Comparison of ENCODE assay signal across 8 cellular contexts in the genomic region with DNA sequence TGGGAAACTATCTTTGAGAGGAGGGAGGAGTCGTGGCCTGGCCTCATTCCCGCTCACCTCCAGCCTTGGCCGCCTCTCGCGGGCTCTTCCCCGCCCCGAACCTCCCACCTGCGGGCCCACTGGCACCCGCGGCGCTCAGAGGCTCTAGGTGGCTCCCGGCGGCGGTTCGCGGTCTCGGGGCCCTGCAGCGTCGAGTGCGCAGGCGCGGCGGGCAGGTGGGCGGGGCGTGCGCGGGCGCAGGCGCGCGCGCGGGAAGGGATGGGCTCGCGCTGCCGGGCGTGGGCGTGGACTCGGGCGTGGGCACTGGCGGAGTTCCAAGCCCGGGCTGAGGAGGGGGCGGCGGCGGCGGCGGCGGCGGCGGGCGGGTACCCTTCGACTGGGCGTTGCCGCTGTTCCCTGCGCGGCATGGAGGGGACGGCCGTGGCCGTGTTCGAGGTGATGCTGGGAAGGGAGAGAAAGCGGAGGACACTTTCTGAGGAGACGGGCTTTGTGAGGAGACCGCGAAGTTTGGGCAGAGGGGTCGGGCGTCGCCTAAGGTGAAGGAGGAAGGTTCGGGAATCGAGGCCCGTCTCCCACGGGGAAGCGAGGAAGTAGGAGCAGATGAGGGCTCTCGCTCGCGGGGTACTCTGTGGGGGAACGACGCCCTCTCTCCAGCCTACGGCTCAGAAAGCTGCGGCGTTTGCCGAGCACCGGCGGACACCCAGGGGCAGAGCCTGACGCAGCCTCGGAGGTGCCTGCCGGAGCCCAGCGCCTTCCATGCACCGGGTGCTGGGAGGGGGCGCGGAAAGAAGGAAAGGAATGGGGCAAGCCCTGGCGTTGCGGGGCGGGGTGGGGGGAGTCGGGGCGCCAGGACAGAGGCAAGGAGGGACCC. TPM values are rescaled to one million over a fixed set of nuclear protein-coding genes. Genes with fewer than 3 reads are reported as not detected.
DNase-seq lines count a peak whose midpoint lies in the region; ATAC-seq and TF ChIP-seq lines count a peak whose summit lies in the region.

No MANE protein-coding gene starts in this region.

- peak overlapping the region; percentile 70 for H3K27ac ChIP-seq in Karpas-422 (ENCODE audit: low read length)

- no peaks in the 10 kb centered on the region for H3K9me2 ChIP-seq in Karpas-422 (replicated peaks; ENCODE audit: insufficient read depth, low read length)

- no peaks in the 10 kb centered on the region for H3K36me3 Mint-ChIP-seq in activated T-helper 17 cell treated with anti-CD3 and anti-CD28 coated beads, Interleukin-2, amount 50 U/mL, for 72 hours (ENCODE audit: low read depth)
- no peaks in the 10 kb centered on the region for H3K36me3 Mint-ChIP-seq in natural killer cell

- H3K9me3 Mint-ChIP-seq in activated T-helper 17 cell treated with anti-CD3 and anti-CD28 coated beads, Interleukin-2, amount 50 U/mL, for 72 hours, result no peaks in the 10 kb centered on the region
- no peaks in the 10 kb centered on the region for H3K9me3 Mint-ChIP-seq in natural killer cell

- DNase-seq in DMS79 (lab: John Stamatoyannopoulos, UW) (peak; percentile 78), Karpas-422 (peak; percentile 96), RKO (ENCODE audit: low spot score) (peak; percentile 76), fibroblast of mammary gland (ENCODE audit: low read depth) (peak; percentile 41), natural killer cell (peak; percentile 93)
- peak; percentile 85 for DNase-seq in stimulated activated naive CD4-positive, alpha-beta T cell treated with Interleukin-2 at 50 U/mL for 16 hours (lab: John Stamatoyannopoulos, UW)

- peak overlapping the region; percentile 91 for H3K4me3 Mint-ChIP-seq in activated T-helper 17 cell treated with anti-CD3 and anti-CD28 coated beads, Interleukin-2, amount 50 U/mL, for 72 hours
- H3K4me3 Mint-ChIP-seq in natural killer cell, result peak overlapping the region; percentile 96

- no peaks in the 10 kb centered on the region for H4K20me1 ChIP-seq in Karpas-422 (ENCODE audit: insufficient read depth, low read depth, low read length)

- H3K9ac ChIP-seq in Karpas-422 (ENCODE audit: low read length), result peak overlapping the region; percentile 92

- peaks cover 41% of the 10 kb centered on the region for H3K4me1 ChIP-seq in Karpas-422 (ENCODE audit: low read length)

- peak overlapping the region; percentile 93 for H3K4me2 ChIP-seq in Karpas-422 (ENCODE audit: low read depth, low read length, poor library complexity, severe bottlenecking)

- no peaks in the 10 kb centered on the region for H3K27me3 Mint-ChIP-seq in activated T-helper 17 cell treated with anti-CD3 and anti-CD28 coated beads, Interleukin-2, amount 50 U/mL, for 72 hours
- no peaks in the 10 kb centered on the region for H3K27me3 Mint-ChIP-seq in natural killer cell (ENCODE audit: low read depth in 2 of 2)

- H3K4me3 ChIP-seq in Karpas-422 (ENCODE audit: low read length), result peak overlapping the region; percentile 89
- peak overlapping the region; percentile 84 for H3K4me3 ChIP-seq in fibroblast of mammary gland (ENCODE audit: control insufficient read depth, low read depth, low read length)

- peak; percentile 85 for ATAC-seq in GM21737 (IDR thresholded peaks at IDR 0.05; ENCODE audit: unreplicated experiment)
- ATAC-seq in activated T-helper 17 cell treated with anti-CD3 and anti-CD28 coated beads, Interleukin-2, amount 50 U/mL, for 72 hours (replicated peaks), result peak; percentile 88
- peak; percentile 93 to 96 (median 95) for ATAC-seq in natural killer cell

- peaks cover 38% of the 10 kb centered on the region for H3K79me2 ChIP-seq in Karpas-422 (ENCODE audit: low read length)

- no peak for TF ChIP-seq CTCF in fibroblast of mammary gland (conservative IDR thresholded peaks at IDR 0.05; ENCODE audit: control insufficient read depth, insufficient read depth, low read depth, low read length)
- TF ChIP-seq CTCF in natural killer cell (IDR thresholded peaks at IDR 0.05), result no peak

- H3K27me3 ChIP-seq in Karpas-422 (ENCODE audit: low read length), result peaks cover 3% of the 10 kb centered on the region; the same call in 1 of the 2 replicates

- H2AFZ ChIP-seq in Karpas-422 (ENCODE audit: low read length), result peak overlapping the region; percentile 98

- H3K9me3 ChIP-seq in Karpas-422 (ENCODE audit: low read length), result peaks cover 4% of the 10 kb centered on the region; the same call in 1 of the 2 replicates

- no peaks in the 10 kb centered on the region for H3K4me1 Mint-ChIP-seq in activated T-helper 17 cell treated with anti-CD3 and anti-CD28 coated beads, Interleukin-2, amount 50 U/mL, for 72 hours
- H3K4me1 Mint-ChIP-seq in natural killer cell, result peaks cover 0 to 18% of the 10 kb centered on the region in 2 donors

- intact Hi-C loops in natural killer cell (cut with micrococcal nuclease), result no loop called here

- peak overlapping the region; percentile 80 for H3K27ac Mint-ChIP-seq in activated T-helper 17 cell treated with anti-CD3 and anti-CD28 coated beads, Interleukin-2, amount 50 U/mL, for 72 hours
- H3K27ac Mint-ChIP-seq in natural killer cell, result peak overlapping the region; percentile 54 to 85

- H3K36me3 ChIP-seq in Karpas-422 (ENCODE audit: insufficient read depth, low read length), result no peaks in the 10 kb centered on the region; the same call in 1 of the 2 replicates

RNA-seq across cellular contexts. Expression of a gene that starts 15.7 kb away (rescaled TPM):
- total RNA-seq in Karpas-422 (2014; rRNA removed; shearing (Covaris generic); ENCODE audit: low replicate concordance), result 18.9 and 72.0 TPM in 2 replicates
- total RNA-seq in activated T-helper 17 cell treated with anti-CD3 and anti-CD28 coated beads, Interleukin-2, amount 50 U/mL, for 72 hours, result under 1 TPM; 0.37 to 0.45 TPM
- total RNA-seq in natural killer cell, result 1 to 10 TPM in 1 of 3 donors, not detected in 2; 1.1 TPM

Comparison
In these comparisons a context has a peak if more than half of its experiments do, and no peak if none do; other contexts are left out.
1. Peak in every context shown above with its lines: DNase-seq, ATAC-seq, H3K4me3 ChIP-seq and H3K27ac ChIP-seq.
2. DNase-seq: peak in every context shown above with its lines; median percentile 96 in Karpas-422; 93 in natural killer cell; 85 in stimulated activated naive CD4-positive, alpha-beta T cell treated with Interleukin-2 at 50 U/mL for 16 hours; 78 in DMS79; 76 in RKO; 41 in fibroblast of mammary gland.